ENCODE assay signal across 9 cellular contexts in genomic region chr5:131536211-131536826, GRCh38.
A peak's percentile ranks its signal among the peaks of the same experiment; 100 is the strongest.
DNase-seq lines count a peak whose midpoint lies in the region; ATAC-seq, FAIRE-seq and TF ChIP-seq lines count a peak whose summit lies in the region.
"Had no signal": no experiment of that assay in that cellular context is flagged by ENCODE, and none has a peak within 500 bp of the region (broad histone marks: within the 10 kb centered on the region; RNA-seq: fewer than 3 reads in every experiment).

No MANE protein-coding gene starts in this region.

- WGBS in small intestine, 3 donors, result 59 to 86% (median 78%) methylated on average over 6 of the region's 6 CpGs

- no peaks in the 10 kb centered on the region for H3K9me3 Mint-ChIP-seq in CD8-positive, alpha-beta memory T cell

- ATAC-seq in HG03108 (IDR thresholded peaks at IDR 0.05; ENCODE audit: unreplicated experiment), result peak; percentile 91

- peak overlapping the region; percentile 16; the same call in 1 of the 2 replicates for H3K4me2 ChIP-seq in OCI-LY1 (ENCODE audit: low read length)

- no peaks in the 10 kb centered on the region for H3K36me3 ChIP-seq in CD8-positive, alpha-beta memory T cell (ENCODE audit: insufficient read depth, low read length)
- H3K36me3 ChIP-seq in OCI-LY1 (ENCODE audit: insufficient read depth, low read length), result peaks cover 49% of the 10 kb centered on the region
- no peaks in the 10 kb centered on the region for H3K36me3 ChIP-seq in small intestine (ENCODE audit: control insufficient read depth in 2 of 2, insufficient read depth in 2 of 2, low read length in 2 of 2)
- H3K36me3 ChIP-seq: cardiac muscle cell had no signal

- H4K20me1 ChIP-seq in OCI-LY1 (ENCODE audit: insufficient read depth, low read length), result no peaks in the 10 kb centered on the region

- H3K79me2 ChIP-seq in OCI-LY1 (ENCODE audit: insufficient read depth, low read length), result peaks cover 9% of the 10 kb centered on the region; the same call in 1 of the 2 replicates

- TF ChIP-seq CTCF in OCI-LY1 (IDR thresholded peaks at IDR 0.05; ENCODE audit: low read length) (no peak), fibroblast of pulmonary artery (IDR thresholded peaks at IDR 0.05; ENCODE audit: low read length, missing control alignments) (no peak)

- H3K9me2 ChIP-seq in OCI-LY1 (ENCODE audit: low read depth, low read length), result no peaks in the 10 kb centered on the region

- CTCF ChIA-PET in CD8-positive, alpha-beta memory T cell (lab: Charles Lee), result interaction anchor here (1.5 kb wide), 1 partner anchor 11 kb away, joined by 4 read pairs; no protein-coding TSS in a partner anchor

- no peaks in the 10 kb centered on the region for H3K27me3 Mint-ChIP-seq in CD8-positive, alpha-beta memory T cell

- peaks cover 0 to 29% (median 6%) of the 10 kb centered on the region in 3 donors for H3K36me3 Mint-ChIP-seq in CD8-positive, alpha-beta memory T cell

- peaks cover 88% of the 10 kb centered on the region for H3K4me1 ChIP-seq in CD8-positive, alpha-beta memory T cell (ENCODE audit: insufficient read depth, low read length)
- peaks cover 16% of the 10 kb centered on the region for H3K4me1 ChIP-seq in OCI-LY1 (ENCODE audit: insufficient read depth, low read length, severe bottlenecking)
- H3K4me1 ChIP-seq in small intestine (ENCODE audit: control insufficient read depth in 2 of 2, insufficient read depth in 1 of 2, low read depth in 1 of 2, low read length in 1 of 2), result peaks cover 0 to 4% of the 10 kb centered on the region in 2 donors

- H3K4me3 ChIP-seq in CD8-positive, alpha-beta memory T cell (ENCODE audit: low read length), result no peak overlapping the region
- H3K4me3 ChIP-seq in OCI-LY1 (ENCODE audit: low read depth, low read length, poor library complexity, severe bottlenecking) (no peak overlapping the region), fibroblast of pulmonary artery (replicated peaks; ENCODE audit: low read depth, low read length) (no peak overlapping the region), small intestine (ENCODE audit: low read depth in 1 of 2, low read length in 2 of 2) (no peak overlapping the region)
- H3K4me3 ChIP-seq: cardiac muscle cell had no signal

- peak overlapping the region; percentile 36 to 90 (median 65) for H3K27ac Mint-ChIP-seq in CD8-positive, alpha-beta memory T cell

- peak overlapping the region; percentile 9 to 49 (median 42) for H3K4me3 Mint-ChIP-seq in CD8-positive, alpha-beta memory T cell

- FAIRE-seq in small intestine (lab: Jason Lieb, UNC), result no peak

- peaks cover 79 to 91% (median 86%) of the 10 kb centered on the region in 3 donors for H3K4me1 Mint-ChIP-seq in CD8-positive, alpha-beta memory T cell

- H3F3A ChIP-seq in OCI-LY1 (ENCODE audit: insufficient read depth, low read length), result no peaks in the 10 kb centered on the region

- peak in 1 of 5 donors; percentile 42 for DNase-seq in CD8-positive, alpha-beta memory T cell
- peak; percentile 12 for DNase-seq in GM19240 (ENCODE audit: insufficient read length, low spot score)
- peak; percentile 52 for DNase-seq in fibroblast of pulmonary artery (ENCODE audit: low read depth)
- no peak for DNase-seq in activated effector memory CD4-positive, alpha-beta T cell treated with anti-CD3 and anti-CD28 coated beads, Interleukin-2, amount 50 U/mL, for 16 hours
- DNase-seq in small intestine, result no peak
- no peak for DNase-seq in NCI-H187 (lab: John Stamatoyannopoulos, UW)

- POLR2A ChIA-PET in CD8-positive, alpha-beta memory T cell (lab: Charles Lee), result no interaction called here

- no peaks in the 10 kb centered on the region for H3K9me3 ChIP-seq in CD8-positive, alpha-beta memory T cell (ENCODE audit: low read length)
- H3K9me3 ChIP-seq in OCI-LY1 (ENCODE audit: low read length), result no peaks in the 10 kb centered on the region
- no peaks in the 10 kb centered on the region for H3K9me3 ChIP-seq in small intestine (ENCODE audit: control insufficient read depth, low read depth)

- no peaks in the 10 kb centered on the region for H3K27me3 ChIP-seq in CD8-positive, alpha-beta memory T cell (ENCODE audit: insufficient read depth, low read length, poor library complexity, severe bottlenecking)
- H3K27me3 ChIP-seq in OCI-LY1 (ENCODE audit: insufficient read depth, low read length), result no peaks in the 10 kb centered on the region
- no peaks in the 10 kb centered on the region for H3K27me3 ChIP-seq in small intestine (ENCODE audit: control insufficient read depth in 2 of 2, insufficient read depth in 2 of 2, low read length in 2 of 2)
- H3K27me3 ChIP-seq: cardiac muscle cell had no signal

- no peak overlapping the region for H3K9ac ChIP-seq in OCI-LY1 (ENCODE audit: low read length)

- no peak overlapping the region for H2AFZ ChIP-seq in OCI-LY1 (ENCODE audit: low read length)

- H3K27ac ChIP-seq in CD8-positive, alpha-beta memory T cell (ENCODE audit: low read depth, low read length), result no peak overlapping the region
- peak overlapping the region; percentile 48 for H3K27ac ChIP-seq in OCI-LY1 (ENCODE audit: low read depth, low read length, poor library complexity, severe bottlenecking)
- H3K27ac ChIP-seq in small intestine (ENCODE audit: low read depth in 1 of 2, low read length in 1 of 2), result peak overlapping the region in 1 of 2 donors; percentile 54
- H3K27ac ChIP-seq: cardiac muscle cell had no signal

Comparison
In these comparisons a context has a peak if more than half of its experiments do, and no peak if none do; other contexts are left out.
1. DNase-seq: peak in GM19240 (single experiment) and fibroblast of pulmonary artery (single experiment); none in activated effector memory CD4-positive, alpha-beta T cell treated with anti-CD3 and anti-CD28 coated beads, Interleukin-2, amount 50 U/mL, for 16 hours (single experiment), small intestine (single experiment) and NCI-H187 (0 of 2).